In the genomic region with DNA sequence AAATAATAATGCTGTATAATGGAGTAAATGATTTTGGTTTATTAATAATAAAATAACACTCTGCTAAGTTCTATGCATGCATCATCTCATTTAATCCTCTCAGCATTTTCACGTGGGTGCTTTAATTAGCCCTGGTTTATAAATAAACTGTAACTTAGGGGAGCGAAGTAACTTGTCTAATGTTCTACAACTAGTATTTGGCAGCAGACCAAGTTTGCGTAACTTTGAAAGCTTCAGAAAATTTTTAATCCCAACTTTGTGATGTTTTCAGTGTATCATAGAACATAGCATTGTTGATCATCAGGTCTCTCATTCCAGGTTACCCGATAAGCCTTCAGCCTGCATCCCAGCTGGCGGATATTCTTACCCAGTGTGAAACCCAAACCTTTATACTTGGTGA, we compare ENCODE assay signal across 28 cellular contexts.
"Had no signal": no experiment of that assay in that cellular context is flagged by ENCODE, and none has a peak within 500 bp of the region (broad histone marks: within the 10 kb centered on the region; RNA-seq: fewer than 3 reads in every experiment).

No MANE protein-coding gene starts in this region.

- H3K27ac Mint-ChIP-seq: mesothelial cell of epicardium; naive thymus-derived CD4-positive, alpha-beta T cell; natural killer cell treated with Interleukin-12 subunit alpha and Interleukin-12 subunit beta and Interleukin-15 and Interleukin-18, amount 100 ng/mL, for 72 hours; stimulated activated naive B cell treated with anti-CD40 and anti-IgM and Interleukin-4, amounts not matched to agents 10 μg/mL and 1 μg/mL and 100 μg/mL, for 72 hours had no signal

- H3K9me3 Mint-ChIP-seq: natural killer cell treated with Interleukin-12 subunit alpha and Interleukin-12 subunit beta and Interleukin-15 and Interleukin-18, amount 100 ng/mL, for 72 hours had no signal

- H3K4me1 ChIP-seq: left lung, lower lobe of right lung, pancreas, prostate gland, right atrium auricular region, testis, thyroid gland, transverse colon, upper lobe of left lung, vagina had no signal

- H3K4me1 Mint-ChIP-seq: mesothelial cell of epicardium had no signal

- H3K4me3 ChIP-seq: left lung, lower lobe of right lung, pancreas, prostate gland, right atrium auricular region, right lobe of liver, skin epidermis, stomach, testis, thyroid gland, transverse colon, upper lobe of left lung, vagina had no signal

- H3K36me3 ChIP-seq: left lung, lower lobe of right lung, pancreas, prostate gland, right atrium auricular region, right lobe of liver, stomach, thyroid gland, transverse colon, upper lobe of left lung, vagina had no signal

- H3K9me3 ChIP-seq: left lung, lower lobe of right lung, pancreas, prostate gland, right atrium auricular region, right lobe of liver, stomach, testis, thyroid gland, transverse colon, upper lobe of left lung, vagina had no signal

- FAIRE-seq: islet of Langerhans, kidney, pancreas had no signal

- H3K4me3 Mint-ChIP-seq: mesothelial cell of epicardium; naive thymus-derived CD4-positive, alpha-beta T cell; natural killer cell treated with Interleukin-12 subunit alpha and Interleukin-12 subunit beta and Interleukin-15 and Interleukin-18, amount 100 ng/mL, for 72 hours; stimulated activated naive B cell treated with anti-CD40 and anti-IgM and Interleukin-4, amounts not matched to agents 10 μg/mL and 1 μg/mL and 100 μg/mL, for 72 hours had no signal

- DNase-seq: hippocampal formation; kidney; left colon; left lung; lower lobe of right lung; mesendoderm; naive thymus-derived CD4-positive, alpha-beta T cell; pancreas; posterior cingulate gyrus; right lobe of liver; stimulated activated CD4-positive, alpha-beta T cell treated with anti-CD3 and anti-CD28 coated beads, Interleukin-12 subunit alpha, Interleukin-12 subunit beta, amount 100 ng/mL, for 4 hours; stimulated activated CD4-positive, alpha-beta T cell treated with anti-CD3 and anti-CD28 coated beads, Interleukin-15, amount 100 ng/mL, for 24 hours; stimulated activated CD4-positive, alpha-beta T cell treated with anti-CD3 and anti-CD28 coated beads, Interleukin-2, amount 100 ng/mL, for 24 hours; stimulated activated CD4-positive, alpha-beta T cell treated with anti-CD3 and anti-CD28 coated beads, Interleukin-4, amount 100 ng/mL, for 1 hour; stimulated activated naive B cell treated with anti-CD40 and anti-IgM and Interleukin-4, amounts not matched to agents 10 μg/mL and 1 μg/mL and 100 μg/mL, for 72 hours; stimulated activated naive CD8-positive, alpha-beta T cell treated with anti-CD3 and anti-CD28 coated beads, Interleukin-15, Interleukin-2, amounts not matched to agents 100 U/mL and 50 U/mL, for 24 hours; stomach; testis; thyroid gland; transverse colon; upper lobe of left lung had no signal

- H3K36me3 Mint-ChIP-seq: mesothelial cell of epicardium; natural killer cell treated with Interleukin-12 subunit alpha and Interleukin-12 subunit beta and Interleukin-15 and Interleukin-18, amount 100 ng/mL, for 72 hours had no signal

- H3K27me3 ChIP-seq: left lung, pancreas, right atrium auricular region, right lobe of liver, stomach, testis, thyroid gland, transverse colon, upper lobe of left lung, vagina had no signal

- H3K27ac ChIP-seq: left lung, lower lobe of right lung, pancreas, prostate gland, right atrium auricular region, right lobe of liver, skin epidermis, stomach, testis, thyroid gland, transverse colon, upper lobe of left lung, vagina had no signal
